20 cellular contexts compared by ENCODE assay signal in the genomic region with DNA sequence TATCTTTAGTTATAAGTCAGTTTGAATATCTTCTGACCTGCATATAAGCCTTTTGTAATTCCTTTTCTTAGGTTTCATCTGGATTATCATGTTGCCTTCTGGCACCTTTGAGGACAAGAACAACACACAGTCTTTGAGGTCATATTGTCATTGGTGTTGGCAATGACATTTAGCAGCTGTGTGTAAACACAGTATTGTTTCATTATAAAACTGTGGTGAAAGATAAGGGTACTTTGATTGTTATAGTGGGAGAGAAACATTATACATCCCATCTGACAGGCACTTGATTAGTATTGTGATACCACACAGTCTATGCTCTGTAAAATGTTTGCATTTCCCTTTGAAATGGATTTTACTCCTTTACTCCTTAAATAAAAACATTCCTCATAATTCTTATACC.
"Had no signal": no experiment of that assay in that cellular context is flagged by ENCODE, and none has a peak within 500 bp of the region (broad histone marks: within the 10 kb centered on the region; RNA-seq: fewer than 3 reads in every experiment).

No MANE protein-coding gene starts in this region.

- DNase-seq: activated CD4-positive, alpha-beta T cell treated with anti-CD3 and anti-CD28 coated beads for 4 hours; activated CD8-positive, alpha-beta memory T cell treated with anti-CD3 and anti-CD28 coated beads, Interleukin-2, amount 50 U/mL, for 4 hours; activated CD8-positive, alpha-beta T cell treated with anti-CD3 and anti-CD28 coated beads for 36 hours; activated gamma-delta T cell treated with Interleukin-2 at 50 U/mL for 16 hours; activated naive CD4-positive, alpha-beta T cell treated with anti-CD3 and anti-CD28 coated beads, Interleukin-2, amount 10 ng/mL, durations not matched to agents 7 days and 5 days; activated naive CD8-positive, alpha-beta T cell treated with anti-CD3 and anti-CD28 coated beads for 36 hours; activated T-cell treated with anti-CD3 and anti-CD28 coated beads, Interleukin-2, amount 50 U/mL, for 72 hours; brain microvascular endothelial cell; MG63; MV-4-11; NCI-H1105 treated with DMSO at 0.1 percent for 48 hours; NCI-H1436 treated with DMSO at 0.1 percent for 48 hours; NCI-H446; NCI-H774; PC-3; SHP77 treated with DMSO at 0.1 percent for 48 hours had no signal

- H3K4me3 ChIP-seq: cardiac muscle cell, MG63 had no signal

- H3K9me3 ChIP-seq: MG63 had no signal

- H3K4me3 Mint-ChIP-seq: activated CD8-positive, alpha-beta T cell treated with anti-CD3 and anti-CD28 coated beads for 36 hours; activated naive CD4-positive, alpha-beta T cell treated with anti-CD3 and anti-CD28 coated beads, Interleukin-2, amount 10 ng/mL, durations not matched to agents 7 days and 5 days; activated naive CD8-positive, alpha-beta T cell treated with anti-CD3 and anti-CD28 coated beads for 36 hours; activated T-cell treated with anti-CD3 and anti-CD28 coated beads, Interleukin-2, amount 50 U/mL, for 72 hours; T-helper 1 cell treated with Interleukin-12 subunit alpha and Interleukin-12 subunit beta and Interleukin-4 antibody, amounts not matched to agents 30 μg/mL and 1 μg/mL, for 36 hours had no signal

- H3K27me3 ChIP-seq: brain microvascular endothelial cell, cardiac muscle cell, MG63 had no signal

- H3K36me3 Mint-ChIP-seq: activated naive CD4-positive, alpha-beta T cell treated with anti-CD3 and anti-CD28 coated beads, Interleukin-2, amount 10 ng/mL, durations not matched to agents 7 days and 5 days; activated naive CD8-positive, alpha-beta T cell treated with anti-CD3 and anti-CD28 coated beads for 36 hours had no signal

- H3K27ac ChIP-seq: brain microvascular endothelial cell, cardiac muscle cell had no signal

- H3K9me3 Mint-ChIP-seq: activated CD8-positive, alpha-beta T cell treated with anti-CD3 and anti-CD28 coated beads for 36 hours; activated naive CD4-positive, alpha-beta T cell treated with anti-CD3 and anti-CD28 coated beads, Interleukin-2, amount 10 ng/mL, durations not matched to agents 7 days and 5 days; activated naive CD8-positive, alpha-beta T cell treated with anti-CD3 and anti-CD28 coated beads for 36 hours; activated T-helper 2 cell treated with anti-CD3 and anti-CD28 coated beads, Interferon-gamma antibody, Interleukin-2, Interleukin-4, amounts not matched to agents 10 μg/mL and 5 μg/mL and 100 μg/mL, durations not matched to agents 14 hours and 24 hours and 36 hours; T-helper 1 cell treated with Interleukin-12 subunit alpha and Interleukin-12 subunit beta and Interleukin-4 antibody, amounts not matched to agents 30 μg/mL and 1 μg/mL, for 36 hours had no signal

- H3K36me3 ChIP-seq: brain microvascular endothelial cell, cardiac muscle cell, MG63 had no signal

- H3K27me3 Mint-ChIP-seq: activated CD8-positive, alpha-beta T cell treated with anti-CD3 and anti-CD28 coated beads for 36 hours; activated naive CD4-positive, alpha-beta T cell treated with anti-CD3 and anti-CD28 coated beads, Interleukin-2, amount 10 ng/mL, durations not matched to agents 7 days and 5 days had no signal

- H3K27ac Mint-ChIP-seq: activated CD8-positive, alpha-beta T cell treated with anti-CD3 and anti-CD28 coated beads for 36 hours; activated naive CD4-positive, alpha-beta T cell treated with anti-CD3 and anti-CD28 coated beads, Interleukin-2, amount 10 ng/mL, durations not matched to agents 7 days and 5 days; activated naive CD8-positive, alpha-beta T cell treated with anti-CD3 and anti-CD28 coated beads for 36 hours; activated T-cell treated with anti-CD3 and anti-CD28 coated beads, Interleukin-2, amount 50 U/mL, for 72 hours; activated T-helper 2 cell treated with anti-CD3 and anti-CD28 coated beads, Interferon-gamma antibody, Interleukin-2, Interleukin-4, amounts not matched to agents 10 μg/mL and 5 μg/mL and 100 μg/mL, durations not matched to agents 14 hours and 24 hours and 36 hours; T-helper 1 cell treated with Interleukin-12 subunit alpha and Interleukin-12 subunit beta and Interleukin-4 antibody, amounts not matched to agents 30 μg/mL and 1 μg/mL, for 36 hours had no signal

- ATAC-seq: activated CD4-positive, CD25-positive, alpha-beta regulatory T cell treated with anti-CD3 and anti-CD28 coated beads, Interleukin-2, amount 50 U/mL, for 24 hours; activated CD8-positive, alpha-beta T cell treated with anti-CD3 and anti-CD28 coated beads for 36 hours; activated T-cell treated with anti-CD3 and anti-CD28 coated beads, Interleukin-2, amount 50 U/mL, for 72 hours; PC-3 had no signal

- H3K4me1 Mint-ChIP-seq: activated naive CD4-positive, alpha-beta T cell treated with anti-CD3 and anti-CD28 coated beads, Interleukin-2, amount 10 ng/mL, durations not matched to agents 7 days and 5 days; activated naive CD8-positive, alpha-beta T cell treated with anti-CD3 and anti-CD28 coated beads for 36 hours had no signal
